ENCODE assay signal across 36 cellular contexts in genomic region chr15:48623456-48623855, GRCh38.
"Had no signal": no experiment of that assay in that cellular context is flagged by ENCODE, and none has a peak within 500 bp of the region (broad histone marks: within the 10 kb centered on the region; RNA-seq: fewer than 3 reads in every experiment).

No MANE protein-coding gene starts in this region.

- H3K27ac Mint-ChIP-seq: activated B cell treated with CpG ODN at 0.5 μM for 24 hours; activated CD4-positive, alpha-beta memory T cell treated with anti-CD3 and anti-CD28 coated beads for 36 hours; activated CD4-positive, alpha-beta T cell treated with anti-CD3 and anti-CD28 coated beads, Interleukin-2, amount 10 ng/mL, durations not matched to agents 24 days and 14 days; activated CD8-positive, alpha-beta T cell treated with anti-CD3 and anti-CD28 coated beads for 36 hours; activated naive CD4-positive, alpha-beta T cell treated with anti-CD3 and anti-CD28 coated beads for 36 hours; activated naive CD4-positive, alpha-beta T cell treated with anti-CD3 and anti-CD28 coated beads, Interleukin-2, amount 50 U/mL, for 72 hours; activated naive CD8-positive, alpha-beta T cell treated with anti-CD3 and anti-CD28 coated beads for 36 hours; activated T-cell treated with anti-CD3 and anti-CD28 coated beads, Interleukin-2, amount 50 U/mL, for 72 hours; activated T-helper 1 cell treated with anti-CD3 and anti-CD28 coated beads, Interleukin-12 subunit alpha, Interleukin-12 subunit beta, Interleukin-2, Interleukin-4 antibody, amounts not matched to agents 30 ng/mL and 10 ng/mL and 1 ng/mL, durations not matched to agents 14 hours and 24 hours and 36 hours; activated T-helper 17 cell treated with anti-CD3 and anti-CD28 coated beads, Interleukin-2, amount 50 U/mL, for 72 hours; brain; T-helper 1 cell treated with Interleukin-12 subunit alpha and Interleukin-12 subunit beta and Interleukin-4 antibody, amounts not matched to agents 30 μg/mL and 1 μg/mL, for 36 hours; T-helper 2 cell treated with Interferon-gamma antibody and Interleukin-4, amounts not matched to agents 5 μg/mL and 100 μg/mL, for 36 hours had no signal

- H3K9me3 Mint-ChIP-seq: activated B cell treated with CpG ODN at 0.5 μM for 24 hours; activated CD4-positive, alpha-beta memory T cell treated with anti-CD3 and anti-CD28 coated beads for 36 hours; activated CD4-positive, alpha-beta T cell treated with anti-CD3 and anti-CD28 coated beads, Interleukin-2, amount 10 ng/mL, durations not matched to agents 24 days and 14 days; activated CD8-positive, alpha-beta T cell treated with anti-CD3 and anti-CD28 coated beads for 36 hours; activated naive CD4-positive, alpha-beta T cell treated with anti-CD3 and anti-CD28 coated beads for 36 hours; activated naive CD4-positive, alpha-beta T cell treated with anti-CD3 and anti-CD28 coated beads, Interleukin-2, amount 50 U/mL, for 72 hours; activated naive CD8-positive, alpha-beta T cell treated with anti-CD3 and anti-CD28 coated beads for 36 hours; activated T-cell treated with anti-CD3 and anti-CD28 coated beads, Interleukin-2, amount 50 U/mL, for 4 hours; activated T-cell treated with anti-CD3 and anti-CD28 coated beads, Interleukin-2, amount 50 U/mL, for 72 hours; activated T-helper 1 cell treated with anti-CD3 and anti-CD28 coated beads, Interleukin-12 subunit alpha, Interleukin-12 subunit beta, Interleukin-2, Interleukin-4 antibody, amounts not matched to agents 30 ng/mL and 10 ng/mL and 1 ng/mL, durations not matched to agents 14 hours and 24 hours and 36 hours; activated T-helper 17 cell treated with anti-CD3 and anti-CD28 coated beads, Interleukin-2, amount 50 U/mL, for 72 hours; central memory CD8-positive, alpha-beta T cell; T-helper 1 cell treated with Interleukin-12 subunit alpha and Interleukin-12 subunit beta and Interleukin-4 antibody, amounts not matched to agents 30 μg/mL and 1 μg/mL, for 36 hours; T-helper 2 cell treated with Interferon-gamma antibody and Interleukin-4, amounts not matched to agents 5 μg/mL and 100 μg/mL, for 36 hours had no signal

- H3K4me3 Mint-ChIP-seq: activated B cell treated with CpG ODN at 0.5 μM for 24 hours; activated CD4-positive, alpha-beta memory T cell treated with anti-CD3 and anti-CD28 coated beads for 36 hours; activated CD4-positive, alpha-beta T cell treated with anti-CD3 and anti-CD28 coated beads, Interleukin-2, amount 10 ng/mL, durations not matched to agents 24 days and 14 days; activated CD8-positive, alpha-beta T cell treated with anti-CD3 and anti-CD28 coated beads for 36 hours; activated naive CD4-positive, alpha-beta T cell treated with anti-CD3 and anti-CD28 coated beads for 36 hours; activated naive CD8-positive, alpha-beta T cell treated with anti-CD3 and anti-CD28 coated beads for 36 hours; activated T-cell treated with anti-CD3 and anti-CD28 coated beads, Interleukin-2, amount 50 U/mL, for 4 hours; activated T-cell treated with anti-CD3 and anti-CD28 coated beads, Interleukin-2, amount 50 U/mL, for 72 hours; activated T-helper 1 cell treated with anti-CD3 and anti-CD28 coated beads, Interleukin-12 subunit alpha, Interleukin-12 subunit beta, Interleukin-2, Interleukin-4 antibody, amounts not matched to agents 30 ng/mL and 10 ng/mL and 1 ng/mL, durations not matched to agents 14 hours and 24 hours and 36 hours; activated T-helper 17 cell treated with anti-CD3 and anti-CD28 coated beads, Interleukin-2, amount 50 U/mL, for 72 hours; brain; central memory CD8-positive, alpha-beta T cell; T-helper 1 cell treated with Interleukin-12 subunit alpha and Interleukin-12 subunit beta and Interleukin-4 antibody, amounts not matched to agents 30 μg/mL and 1 μg/mL, for 36 hours; T-helper 2 cell treated with Interferon-gamma antibody and Interleukin-4, amounts not matched to agents 5 μg/mL and 100 μg/mL, for 36 hours had no signal

- H3K36me3 Mint-ChIP-seq: activated CD4-positive, alpha-beta memory T cell treated with anti-CD3 and anti-CD28 coated beads for 36 hours; activated naive CD4-positive, alpha-beta T cell treated with anti-CD3 and anti-CD28 coated beads, Interleukin-2, amount 50 U/mL, for 72 hours; activated naive CD8-positive, alpha-beta T cell treated with anti-CD3 and anti-CD28 coated beads for 36 hours had no signal

- H3K36me3 ChIP-seq: ascending aorta, cardiac muscle cell had no signal

- H3K27me3 Mint-ChIP-seq: activated CD8-positive, alpha-beta T cell treated with anti-CD3 and anti-CD28 coated beads for 36 hours; activated naive CD8-positive, alpha-beta T cell treated with anti-CD3 and anti-CD28 coated beads for 36 hours; brain had no signal

- H3K27me3 ChIP-seq: ascending aorta, cardiac muscle cell had no signal

- H3K9me3 ChIP-seq: ascending aorta had no signal

- H3K4me3 ChIP-seq: ascending aorta, cardiac muscle cell had no signal

- H3K27ac ChIP-seq: cardiac muscle cell, VCaP had no signal

- H3K4me1 Mint-ChIP-seq: activated B cell treated with CpG ODN at 0.5 μM for 24 hours; activated CD4-positive, alpha-beta T cell treated with anti-CD3 and anti-CD28 coated beads, Interleukin-2, amount 10 ng/mL, durations not matched to agents 24 days and 14 days; activated naive CD8-positive, alpha-beta T cell treated with anti-CD3 and anti-CD28 coated beads for 36 hours; activated T-helper 17 cell treated with anti-CD3 and anti-CD28 coated beads, Interleukin-2, amount 50 U/mL, for 72 hours; central memory CD8-positive, alpha-beta T cell had no signal

- DNase-seq: activated B cell treated with CpG ODN at 0.5 μM for 24 hours; activated CD4-positive, alpha-beta memory T cell treated with anti-CD3 and anti-CD28 coated beads for 36 hours; activated CD4-positive, alpha-beta T cell treated with anti-CD3 and anti-CD28 coated beads for 4 hours; activated CD4-positive, alpha-beta T cell treated with anti-CD3 and anti-CD28 coated beads, Interleukin-2, amount 10 ng/mL, durations not matched to agents 24 days and 14 days; activated CD4-positive, alpha-beta T cell treated with anti-CD3 and anti-CD28 coated beads, Interleukin-2, amount 50 U/mL, for 1 hour; activated CD4-positive, alpha-beta T cell treated with anti-CD3 and anti-CD28 coated beads, Interleukin-2, amount 50 U/mL, for 4 hours; activated CD4-positive, CD25-positive, alpha-beta regulatory T cell treated with anti-CD3 and anti-CD28 coated beads, Interleukin-2, amount 50 U/mL, for 72 hours; activated CD8-positive, alpha-beta memory T cell treated with anti-CD3 and anti-CD28 coated beads, Interleukin-2, amount 50 U/mL, for 4 hours; activated CD8-positive, alpha-beta T cell treated with anti-CD3 and anti-CD28 coated beads for 36 hours; activated effector memory CD4-positive, alpha-beta T cell treated with anti-CD3 and anti-CD28 coated beads, Interleukin-2, amount 50 U/mL, for 16 hours; activated gamma-delta T cell treated with Interleukin-2 at 50 U/mL for 16 hours; activated naive CD4-positive, alpha-beta T cell; activated naive CD4-positive, alpha-beta T cell treated with anti-CD3 and anti-CD28 coated beads for 36 hours; activated naive CD4-positive, alpha-beta T cell treated with anti-CD3 and anti-CD28 coated beads, Interleukin-2, amount 50 U/mL, for 16 hours; activated naive CD8-positive, alpha-beta T cell treated with anti-CD3 and anti-CD28 coated beads for 36 hours; activated T-cell treated with anti-CD3 and anti-CD28 coated beads for 4 hours; activated T-cell treated with anti-CD3 and anti-CD28 coated beads, Interleukin-2, amount 50 U/mL, for 1 hour; activated T-cell treated with anti-CD3 and anti-CD28 coated beads, Interleukin-2, amount 50 U/mL, for 4 hours; activated T-cell treated with anti-CD3 and anti-CD28 coated beads, Interleukin-2, amount 50 U/mL, for 72 hours; amygdala; anterior cingulate cortex; caudate nucleus; cerebellar nuclear complex; T-helper 1 cell; T-helper 2 cell; T-helper 9 cell had no signal
